ENCODE assay signal across 20 cellular contexts in genomic region chr9:22595805-22596204, GRCh38.
DNase-seq lines count a peak whose midpoint lies in the region; ATAC-seq and TF ChIP-seq lines count a peak whose summit lies in the region.
"Had no signal": no experiment of that assay in that cellular context is flagged by ENCODE, and none has a peak within 500 bp of the region (broad histone marks: within the 10 kb centered on the region; RNA-seq: fewer than 3 reads in every experiment).

No MANE protein-coding gene starts in this region.

- no peaks in the 10 kb centered on the region for H3K9me3 ChIP-seq in subcutaneous abdominal adipose tissue (ENCODE audit: control insufficient read depth in 5 of 5, low read length in 5 of 5)
- H3K9me3 ChIP-seq in CD8-positive, alpha-beta T cell (ENCODE audit: low read length), result no peaks in the 10 kb centered on the region
- H3K9me3 ChIP-seq: BE2C, BLaER1, Caco-2 had no signal

- peaks cover 0 to 12% (median 9%) of the 10 kb centered on the region in 5 donors for H3K4me1 ChIP-seq in subcutaneous abdominal adipose tissue (ENCODE audit: control insufficient read depth in 5 of 5, insufficient read depth in 5 of 5, low read length in 5 of 5)
- H3K4me1 ChIP-seq in CD8-positive, alpha-beta T cell (ENCODE audit: insufficient read depth, low read length), result no peaks in the 10 kb centered on the region
- H3K4me1 ChIP-seq: BE2C, BLaER1, Caco-2 had no signal

- TF ChIP-seq CTCF in GM12864 (IDR thresholded peaks at IDR 0.05; ENCODE audit: low read depth, low read length, missing control alignments) (no peak), fibroblast of mammary gland (conservative IDR thresholded peaks at IDR 0.05; ENCODE audit: control insufficient read depth, insufficient read depth, low read depth, low read length) (no peak)
- no peak for TF ChIP-seq CTCF in CD8-positive, alpha-beta T cell (IDR thresholded peaks at IDR 0.05)

- no peak overlapping the region for H3K4me3 ChIP-seq in GM12864 (ENCODE audit: low read depth, low read length)
- no peak overlapping the region for H3K4me3 ChIP-seq in fibroblast of mammary gland (ENCODE audit: control insufficient read depth, low read depth, low read length)
- H3K4me3 ChIP-seq in subcutaneous abdominal adipose tissue (ENCODE audit: low read depth in 1 of 5, low read length in 5 of 5), result peak overlapping the region in 1 of 5 donors; percentile 1
- H3K4me3 ChIP-seq in CD8-positive, alpha-beta T cell (ENCODE audit: low read depth, low read length), result no peak overlapping the region
- H3K4me3 ChIP-seq: BLaER1, GM12878 had no signal

- no peaks in the 10 kb centered on the region for H3K36me3 ChIP-seq in subcutaneous abdominal adipose tissue (ENCODE audit: control insufficient read depth in 5 of 5, insufficient read depth in 5 of 5, low read length in 5 of 5)
- no peaks in the 10 kb centered on the region for H3K36me3 ChIP-seq in CD8-positive, alpha-beta T cell (ENCODE audit: insufficient read depth, low read length)
- H3K36me3 ChIP-seq: BE2C, BLaER1 had no signal

- H3K4me1 Mint-ChIP-seq in CD8-positive, alpha-beta T cell (ENCODE audit: low read depth), result no peaks in the 10 kb centered on the region
- H3K4me1 Mint-ChIP-seq: CD14-positive monocyte; CD4-positive, alpha-beta memory T cell; CD4-positive, CD25-positive, alpha-beta regulatory T cell had no signal

- no peak overlapping the region for H3K4me3 Mint-ChIP-seq in CD8-positive, alpha-beta T cell
- H3K4me3 Mint-ChIP-seq: CD14-positive monocyte; CD4-positive, alpha-beta memory T cell; CD4-positive, CD25-positive, alpha-beta regulatory T cell had no signal

- peak overlapping the region; percentile 47 for H3K27ac ChIP-seq in subcutaneous abdominal adipose tissue (ENCODE audit: low read depth, low read length)
- no peak overlapping the region for H3K27ac ChIP-seq in CD8-positive, alpha-beta T cell (ENCODE audit: low read depth, low read length)
- H3K27ac ChIP-seq: BLaER1 had no signal

- intact Hi-C loops in CD8-positive, alpha-beta T cell (cut with DNase I, micrococcal nuclease), result no loop called here

- H3K9me3 Mint-ChIP-seq in CD8-positive, alpha-beta T cell, result no peaks in the 10 kb centered on the region

- CTCF ChIA-PET in CD8-positive, alpha-beta T cell (lab: Charles Lee), result no interaction called here

- no peaks in the 10 kb centered on the region for H3K36me3 Mint-ChIP-seq in CD8-positive, alpha-beta T cell
- H3K36me3 Mint-ChIP-seq: CD14-positive monocyte; CD4-positive, alpha-beta memory T cell; CD4-positive, CD25-positive, alpha-beta regulatory T cell had no signal

- peak overlapping the region in 1 of 5 donors; percentile 19 for H3K9ac ChIP-seq in subcutaneous abdominal adipose tissue (ENCODE audit: low read length in 5 of 5)
- H3K9ac ChIP-seq: BLaER1 had no signal

- no peaks in the 10 kb centered on the region for H3K27me3 Mint-ChIP-seq in CD8-positive, alpha-beta T cell (ENCODE audit: low read depth)
- H3K27me3 Mint-ChIP-seq: CD4-positive, alpha-beta memory T cell; CD4-positive, CD25-positive, alpha-beta regulatory T cell had no signal

- POLR2A ChIA-PET in CD8-positive, alpha-beta T cell (lab: Charles Lee), result no interaction called here

- no peak for ATAC-seq in HG02763 (IDR thresholded peaks at IDR 0.05; ENCODE audit: unreplicated experiment)
- no peak for ATAC-seq in CD8-positive, alpha-beta T cell
- ATAC-seq: GM12878 had no signal

- peak; percentile 0 for DNase-seq in GM12864 (ENCODE audit: low read depth)
- DNase-seq in M059J (ENCODE audit: low read depth), result peak; percentile 12
- DNase-seq in fibroblast of mammary gland (ENCODE audit: low read depth), result peak; percentile 10
- DNase-seq in NCI-H2196 (lab: John Stamatoyannopoulos, UW; ENCODE audit: unreplicated experiment), result no peak
- DNase-seq in CD8-positive, alpha-beta T cell, result no peak
- DNase-seq: 8988T; ACHN; BE2C; C1 segment of cervical spinal cord; Caco-2; Calu3; CD4-positive, alpha-beta memory T cell; CD4-positive, CD25-positive, alpha-beta regulatory T cell; DMS79 treated with DMSO at 0.1 percent for 48 hours; GF-D8 had no signal

- H3K27ac Mint-ChIP-seq in CD8-positive, alpha-beta T cell, result no peak overlapping the region
- H3K27ac Mint-ChIP-seq: CD14-positive monocyte; CD4-positive, alpha-beta memory T cell; CD4-positive, CD25-positive, alpha-beta regulatory T cell had no signal

- H3K27me3 ChIP-seq in subcutaneous abdominal adipose tissue (ENCODE audit: control insufficient read depth in 5 of 5, insufficient read depth in 4 of 5, low read length in 5 of 5), result no peaks in the 10 kb centered on the region
- no peaks in the 10 kb centered on the region for H3K27me3 ChIP-seq in CD8-positive, alpha-beta T cell (ENCODE audit: insufficient read depth, low read length)
- H3K27me3 ChIP-seq: BE2C, BLaER1 had no signal

Comparison
In these comparisons a context has a peak if more than half of its experiments do, and no peak if none do; other contexts are left out.
1. DNase-seq: peak in GM12864 (single experiment), M059J (single experiment) and fibroblast of mammary gland (single experiment); none in NCI-H2196 (single experiment) and CD8-positive, alpha-beta T cell (0 of 7).